In the genomic region with DNA sequence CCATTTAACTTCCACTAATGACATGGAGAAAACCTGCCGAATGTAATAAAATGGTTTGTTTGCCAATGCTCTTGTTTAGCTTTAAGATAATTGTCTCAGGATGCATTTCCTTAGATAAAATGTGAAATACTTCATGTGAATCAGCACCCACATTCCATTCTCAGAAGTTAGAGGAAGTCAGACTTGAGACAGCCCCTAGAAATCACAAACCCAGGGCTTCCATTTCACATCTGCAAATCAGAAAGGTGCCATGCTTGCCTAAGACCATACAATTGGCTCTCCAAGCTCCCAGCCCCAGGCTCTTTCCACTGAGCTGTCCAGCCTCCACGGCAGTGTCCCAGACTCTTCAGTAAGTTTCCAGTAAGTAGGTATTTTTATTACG, we compare ENCODE assay signal across 14 cellular contexts. TPM values are rescaled to one million over a fixed set of nuclear protein-coding genes. Genes with fewer than 3 reads are reported as not detected.
DNase-seq lines count a peak whose midpoint lies in the region; ATAC-seq and TF ChIP-seq lines count a peak whose summit lies in the region.
"Had no signal": no experiment of that assay in that cellular context is flagged by ENCODE, and none has a peak within 500 bp of the region (broad histone marks: within the 10 kb centered on the region; RNA-seq: fewer than 3 reads in every experiment).

No MANE protein-coding gene starts in this region.

- peak; percentile 52 for DNase-seq in AG09319 (ENCODE audit: extremely low read depth, low read depth)
- peak; percentile 92 for DNase-seq in HFFc6
- peak; percentile 72 for DNase-seq in brain microvascular endothelial cell
- no peak for DNase-seq in mesothelial cell of epicardium (ENCODE audit: low spot score in 2 of 2, unreplicated experiment in 2 of 2)
- DNase-seq in neuronal stem cell (ENCODE audit: low spot score): no peak
- DNase-seq in AG08396 (ENCODE audit: low spot score): no peak
- DNase-seq in NOMO-1 treated with dmso at 0.1 percent for 144 hours (lab: John Stamatoyannopoulos, UW; ENCODE audit: unreplicated experiment): no peak
- DNase-seq: activated CD8-positive, alpha-beta memory T cell treated with anti-CD3 and anti-CD28 coated beads, Interleukin-2, amount 50 U/mL, for 48 hours; cerebellar nuclear complex; NCI-H510A had no signal

- TF ChIP-seq CTCF in AG09319 (IDR thresholded peaks at IDR 0.05; ENCODE audit: low read depth, low read length) (no peak), HFFc6 (IDR thresholded peaks at IDR 0.05) (no peak), brain microvascular endothelial cell (IDR thresholded peaks at IDR 0.05; ENCODE audit: low read depth, low read length, missing control alignments) (no peak), mesothelial cell of epicardium (IDR thresholded peaks at IDR 0.05; ENCODE audit: unreplicated experiment) (no peak)

- WGBS in neuronal stem cell (ENCODE audit: extremely low coverage in 2 of 2, insufficient read length in 2 of 2, insufficient replicate concordance in 1 of 2), 2 donors: no CpG with 5 or more reads among the region's 3 CpGs

- H3K36me3 ChIP-seq in brain microvascular endothelial cell (replicated peaks) (peaks cover 7% of the 10 kb centered on the region), neuronal stem cell (replicated peaks in 1 of 2; ENCODE audit: control insufficient read depth in 2 of 2, insufficient read depth in 2 of 2, low read length in 2 of 2) (peaks cover 7 to 68% of the 10 kb centered on the region in 2 donors)

- no peak overlapping the region for H2AK5ac ChIP-seq in neuronal stem cell (ENCODE audit: low read depth, low read length)

- H3K4me3 Mint-ChIP-seq in HFFc6 (peak overlapping the region; percentile 70), mesothelial cell of epicardium (no peak overlapping the region)
- H3K4me3 Mint-ChIP-seq: GM23338 had no signal

- no peak overlapping the region for H3K4me2 ChIP-seq in neuronal stem cell (ENCODE audit: insufficient read depth, low read length, poor library complexity, severe bottlenecking)
- H3K4me2 ChIP-seq: GM23338 had no signal

- H2BK12ac ChIP-seq in neuronal stem cell (ENCODE audit: low read length): no peak overlapping the region

- no peak overlapping the region for H2BK15ac ChIP-seq in neuronal stem cell (ENCODE audit: low read length)

- H3K27ac ChIP-seq in brain microvascular endothelial cell (peak overlapping the region; percentile 12), neuronal stem cell (replicated peaks; ENCODE audit: low read length) (no peak overlapping the region)

- no peak overlapping the region for H2AFZ ChIP-seq in neuronal stem cell (ENCODE audit: low read length)
- H2AFZ ChIP-seq: GM23338 had no signal

- H4K91ac ChIP-seq in neuronal stem cell (ENCODE audit: low read depth, low read length, poor library complexity): no peak overlapping the region

- H3K9me3 Mint-ChIP-seq in HFFc6: no peaks in the 10 kb centered on the region
- no peaks in the 10 kb centered on the region for H3K9me3 Mint-ChIP-seq in mesothelial cell of epicardium
- H3K9me3 Mint-ChIP-seq: GM23338 had no signal

- H3K18ac ChIP-seq in neuronal stem cell (ENCODE audit: low read length): no peak overlapping the region

- H3K4me3 ChIP-seq in brain microvascular endothelial cell (ENCODE audit: low read depth, low read length): no peak overlapping the region
- no peak overlapping the region for H3K4me3 ChIP-seq in neuronal stem cell (ENCODE audit: low read length in 2 of 2)
- H3K4me3 ChIP-seq: GM23338, K562, tibial nerve had no signal

- no peak overlapping the region for H2BK5ac ChIP-seq in neuronal stem cell (ENCODE audit: low read length)

- H3K9ac ChIP-seq in neuronal stem cell (ENCODE audit: low read depth, low read length, poor library complexity): no peak overlapping the region

- no peak overlapping the region for H3K23ac ChIP-seq in neuronal stem cell (ENCODE audit: low read depth, low read length, poor library complexity)

- no peak overlapping the region for H2BK120ac ChIP-seq in neuronal stem cell (ENCODE audit: low read depth, low read length)

- H3K14ac ChIP-seq in neuronal stem cell (ENCODE audit: low read length): no peak overlapping the region

- H3K27me3 Mint-ChIP-seq in HFFc6 (ENCODE audit: insufficient read depth) (peaks cover 2% of the 10 kb centered on the region; the same call in 1 of the 2 replicates), mesothelial cell of epicardium (ENCODE audit: low read depth) (no peaks in the 10 kb centered on the region)

- in situ Hi-C loops in brain microvascular endothelial cell (cut with HindIII; ENCODE audit: low pct_ligation_motif_present, low sequenced_read_pairs): no loop called here

- H3K9me3 ChIP-seq in neuronal stem cell (replicated peaks in 1 of 2; ENCODE audit: control insufficient read depth in 2 of 2, insufficient read depth in 1 of 2, low read depth in 1 of 2, low read length in 2 of 2): no peaks in the 10 kb centered on the region
- H3K9me3 ChIP-seq: tibial nerve had no signal

- H3K4me1 Mint-ChIP-seq in HFFc6 (ENCODE audit: low read depth) (peaks cover 58% of the 10 kb centered on the region), mesothelial cell of epicardium (peaks cover 36% of the 10 kb centered on the region)
- H3K4me1 Mint-ChIP-seq: GM23338 had no signal

- H3K36me3 Mint-ChIP-seq in HFFc6 (ENCODE audit: low read depth) (peaks cover 22% of the 10 kb centered on the region), mesothelial cell of epicardium (peaks cover 22% of the 10 kb centered on the region)

- H3K27ac Mint-ChIP-seq in HFFc6: peak overlapping the region; percentile 83
- peak overlapping the region; percentile 83 for H3K27ac Mint-ChIP-seq in mesothelial cell of epicardium
- H3K27ac Mint-ChIP-seq: GM23338 had no signal

- peaks cover 2% of the 10 kb centered on the region for H3K79me1 ChIP-seq in neuronal stem cell (ENCODE audit: low read depth, low read length)

- no peaks in the 10 kb centered on the region for H3K27me3 ChIP-seq in brain microvascular endothelial cell (replicated peaks)
- no peaks in the 10 kb centered on the region for H3K27me3 ChIP-seq in neuronal stem cell (ENCODE audit: control insufficient read depth in 3 of 3, insufficient read depth in 3 of 3, low read depth in 1 of 3, low read length in 3 of 3)
- H3K27me3 ChIP-seq: tibial nerve had no signal

- ATAC-seq in GM18870 (IDR thresholded peaks at IDR 0.05; ENCODE audit: unreplicated experiment): no peak
- ATAC-seq: GM23338, K562 had no signal

- H3K4ac ChIP-seq in neuronal stem cell (ENCODE audit: low read length): no peak overlapping the region

- no peak overlapping the region for H4K8ac ChIP-seq in neuronal stem cell (ENCODE audit: low read depth, low read length)

- no peaks in the 10 kb centered on the region for H3K4me1 ChIP-seq in neuronal stem cell (ENCODE audit: control insufficient read depth in 2 of 2, insufficient read depth in 1 of 2, low read depth in 1 of 2, low read length in 2 of 2)

RNA-seq across cellular contexts. Expression of a gene that starts 35.6 kb away (rescaled TPM):
- 1 to 10 TPM; 1.1 to 2.9 (median 1.4) TPM for total RNA-seq in HFFc6 (2021; fragmentation: NEBNext Ultra II Directional; extraction: Animal tissue kit (Norgen Biotek cat#: 25700))
- total RNA-seq in mesothelial cell of epicardium: 8.3 to 10.8 TPM (median 9.4 TPM) in 3 replicates
- 2.9 TPM for polyA plus RNA-seq in neuronal stem cell (2013, experiment 1 of 2)
- 3.1 TPM for polyA plus RNA-seq in neuronal stem cell (2013, experiment 2 of 2)

Comparison
In these comparisons a context has a peak if more than half of its experiments do, and no peak if none do; other contexts are left out.
1. DNase-seq: peak in AG09319 (single experiment), HFFc6 (single experiment) and brain microvascular endothelial cell (single experiment); none in mesothelial cell of epicardium (0 of 2), neuronal stem cell (single experiment), AG08396 (single experiment) and NOMO-1 treated with dmso at 0.1 percent for 144 hours (single experiment).